In the genomic region with DNA sequence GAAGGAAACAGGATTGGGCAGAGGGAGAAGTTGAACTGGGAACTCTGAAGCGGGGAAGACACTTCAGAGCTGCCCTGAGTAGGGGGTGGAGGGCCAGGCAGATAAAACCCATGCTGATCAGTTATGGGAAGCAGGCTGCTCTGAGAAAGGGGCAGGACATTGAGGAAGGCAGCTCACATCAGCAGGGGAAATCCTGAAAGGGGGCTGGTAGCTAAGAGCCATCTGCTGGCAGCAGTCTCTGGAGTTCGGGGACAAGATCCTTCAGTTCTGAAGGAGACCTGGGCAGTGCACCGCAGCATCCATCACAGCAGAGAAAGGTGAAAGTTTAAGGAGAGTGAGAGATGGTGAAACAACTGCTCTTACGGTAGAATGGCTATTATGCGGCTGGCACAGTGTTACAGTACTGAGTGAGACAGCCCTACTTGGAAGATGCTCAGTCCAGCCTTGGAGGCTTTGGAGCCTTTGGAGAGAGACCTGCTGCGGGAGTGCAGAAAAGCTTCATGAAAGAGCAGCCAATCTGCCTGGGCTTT, we compare ENCODE assay signal across 18 cellular contexts. TPM values are rescaled to one million over a fixed set of nuclear protein-coding genes. Genes with fewer than 3 reads are reported as not detected.
DNase-seq lines count a peak whose midpoint lies in the region; ATAC-seq and TF ChIP-seq lines count a peak whose summit lies in the region.
"Had no signal": no experiment of that assay in that cellular context is flagged by ENCODE, and none has a peak within 500 bp of the region (broad histone marks: within the 10 kb centered on the region; RNA-seq: fewer than 3 reads in every experiment).

No MANE protein-coding gene starts in this region.

- no peak overlapping the region for H3K4me2 ChIP-seq in osteoblast (ENCODE audit: insufficient read depth, low read length)
- H3K4me2 ChIP-seq: smooth muscle cell had no signal

- no peak for TF ChIP-seq CTCF in WTC11 (IDR thresholded peaks at IDR 0.05)
- no peak for TF ChIP-seq CTCF in osteoblast (IDR thresholded peaks at IDR 0.05; ENCODE audit: extremely low read depth, low read depth, low read length)

- H2AFZ ChIP-seq in osteoblast (ENCODE audit: low read length) = no peak overlapping the region

- H3K9me3 ChIP-seq in osteoblast (ENCODE audit: low read depth, low read length) = no peaks in the 10 kb centered on the region
- H3K9me3 ChIP-seq: thyroid gland had no signal

- H4K20me1 ChIP-seq in osteoblast (ENCODE audit: insufficient read depth, low read length) = no peaks in the 10 kb centered on the region

- no peaks in the 10 kb centered on the region for H3K27me3 ChIP-seq in osteoblast (ENCODE audit: insufficient read depth, low read length)
- H3K27me3 ChIP-seq: thyroid gland had no signal

- H3K4me3 ChIP-seq in osteoblast (ENCODE audit: insufficient read depth, low read length) = no peak overlapping the region
- H3K4me3 ChIP-seq: lung, smooth muscle cell, thyroid gland had no signal

- no peaks in the 10 kb centered on the region for H3K36me3 ChIP-seq in osteoblast (ENCODE audit: insufficient read depth, low read length)
- H3K36me3 ChIP-seq: thyroid gland had no signal

- no peak overlapping the region for H3K27ac ChIP-seq in osteoblast (ENCODE audit: low read depth, low read length)
- H3K27ac ChIP-seq: thyroid gland had no signal

- CTCF ChIA-PET in WTC11 (lab: Charles Lee) = interaction anchor here (0.8 to 2.1 kb wide), 12 partner anchors 9 to 182 kb away, joined by 3 to 33 read pairs (median 5); partner anchors contain the start of gene ACBD4

- no peaks in the 10 kb centered on the region for H3K9me3 Mint-ChIP-seq in WTC11
- H3K9me3 Mint-ChIP-seq: activated naive CD4-positive, alpha-beta T cell treated with anti-CD3 and anti-CD28 coated beads for 36 hours; naive thymus-derived CD8-positive, alpha-beta T cell had no signal

- DNase-seq in WTC11 (ENCODE audit: low spot score) (no peak), osteoblast (ENCODE audit: insufficient read length, low spot score, missing footprints) (peak; percentile 45)
- no peak for DNase-seq in activated T-cell treated with anti-CD3 and anti-CD28 coated beads, Interleukin-2, amount 50 U/mL, for 1 hour
- DNase-seq: activated CD4-positive, CD25-positive, alpha-beta regulatory T cell treated with anti-CD3 and anti-CD28 coated beads, Interleukin-2, amount 50 U/mL, for 72 hours; activated CD8-positive, alpha-beta memory T cell treated with anti-CD3 and anti-CD28 coated beads, Interleukin-2, amount 50 U/mL, for 4 hours; activated naive CD4-positive, alpha-beta T cell treated with anti-CD3 and anti-CD28 coated beads for 36 hours; dermis blood vessel endothelial cell; naive thymus-derived CD8-positive, alpha-beta T cell; NCI-H1694 treated with DMSO at 0.1 percent for 48 hours; NCI-H446; SHP77 treated with DMSO at 0.1 percent for 48 hours; T-helper 2 cell; thyroid gland had no signal

- H3K27me3 Mint-ChIP-seq in WTC11 (ENCODE audit: low read depth) = peaks cover 6% of the 10 kb centered on the region

- peak; percentile 81 for ATAC-seq in WTC11
- ATAC-seq: naive thymus-derived CD8-positive, alpha-beta T cell had no signal

- H3K4me3 Mint-ChIP-seq in WTC11 = no peak overlapping the region
- H3K4me3 Mint-ChIP-seq: activated naive CD4-positive, alpha-beta T cell treated with anti-CD3 and anti-CD28 coated beads for 36 hours had no signal

- peak overlapping the region; percentile 29 for H3K27ac Mint-ChIP-seq in WTC11
- H3K27ac Mint-ChIP-seq: activated naive CD4-positive, alpha-beta T cell treated with anti-CD3 and anti-CD28 coated beads for 36 hours; progenitor cell of endocrine pancreas had no signal

- H3K4me1 ChIP-seq in osteoblast (ENCODE audit: insufficient read depth, low read length) = no peaks in the 10 kb centered on the region
- H3K4me1 ChIP-seq: thyroid gland had no signal

- H3K79me2 ChIP-seq in osteoblast (ENCODE audit: insufficient read depth, low read length) = no peaks in the 10 kb centered on the region

- H3K36me3 Mint-ChIP-seq in WTC11 = no peaks in the 10 kb centered on the region
- H3K36me3 Mint-ChIP-seq: naive thymus-derived CD8-positive, alpha-beta T cell had no signal

- H3K4me1 Mint-ChIP-seq in WTC11 = peaks cover 7% of the 10 kb centered on the region

- POLR2A ChIA-PET in WTC11 (lab: Charles Lee) = interaction anchor here (1.2 kb wide), 1 partner anchor 13 kb away, joined by 3 read pairs; no protein-coding TSS in a partner anchor

TF ChIP-seq in WTC11, 78 proteins besides CTCF, POLR2A, EP300 and RAD21:
- no peak for TF ChIP-seq ZSCAN18 (CRISPR knock-in tag; IDR thresholded peaks at IDR 0.05)
- TF ChIP-seq, protein P1, sequence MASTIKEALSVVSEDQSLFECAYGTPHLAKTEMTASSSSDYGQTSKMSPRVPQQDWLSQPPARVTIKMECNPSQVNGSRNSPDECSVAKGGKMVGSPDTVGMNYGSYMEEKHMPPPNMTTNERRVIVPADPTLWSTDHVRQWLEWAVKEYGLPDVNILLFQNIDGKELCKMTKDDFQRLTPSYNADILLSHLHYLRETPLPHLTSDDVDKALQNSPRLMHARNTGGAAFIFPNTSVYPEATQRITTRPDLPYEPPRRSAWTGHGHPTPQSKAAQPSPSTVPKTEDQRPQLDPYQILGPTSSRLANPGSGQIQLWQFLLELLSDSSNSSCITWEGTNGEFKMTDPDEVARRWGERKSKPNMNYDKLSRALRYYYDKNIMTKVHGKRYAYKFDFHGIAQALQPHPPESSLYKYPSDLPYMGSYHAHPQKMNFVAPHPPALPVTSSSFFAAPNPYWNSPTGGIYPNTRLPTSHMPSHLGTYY (CRISPR knock-in tag; IDR thresholded peaks at IDR 0.05) = no peak
- TF ChIP-seq NR2C2 (CRISPR knock-in tag; IDR thresholded peaks at IDR 0.05) = no peak
- TF ChIP-seq ZNF425 (CRISPR knock-in tag; conservative IDR thresholded peaks at IDR 0.05) = no peak

RNA-seq across cellular contexts. Expression of gene KIF18B, which starts 5.4 kb away (rescaled TPM):
- total RNA-seq in WTC11 (2021) (62.2 to 82.2 TPM (median 66.3 TPM) in 3 replicates), osteoblast (0.72 and 1.2 TPM in 2 replicates)
- total RNA-seq: naive thymus-derived CD8-positive, alpha-beta T cell had no signal

RNA-seq across cellular contexts. Expression of gene C1QL1, which starts 15.1 kb away (rescaled TPM):
- total RNA-seq in WTC11 (2021) (13.4 to 16.8 TPM (median 15.6 TPM) in 3 replicates), osteoblast (under 0.01 TPM in 1 of 2 replicates, not detected in the other)
- total RNA-seq: dermis blood vessel endothelial cell; naive thymus-derived CD8-positive, alpha-beta T cell; smooth muscle cell had no signal

RNA-seq across cellular contexts. Expression of gene GFAP, which starts 37.7 kb away (rescaled TPM):
- total RNA-seq in WTC11 (2021) (1.5 to 2.2 TPM (median 1.6 TPM) in 3 replicates), osteoblast (under 0.01 TPM in 2 replicates)
- total RNA-seq: activated naive CD4-positive, alpha-beta T cell treated with anti-CD3 and anti-CD28 coated beads for 36 hours; glomerular endothelial cell; M059J; naive thymus-derived CD8-positive, alpha-beta T cell; progenitor cell of endocrine pancreas had no signal

RNA-seq across cellular contexts. Expression of gene EFTUD2, which starts 53.8 kb away (rescaled TPM):
- 128 to 162 TPM (median 148 TPM) in 3 replicates for total RNA-seq in WTC11 (2021)
- 72.7 and 81.0 TPM in 2 replicates for total RNA-seq in osteoblast

Comparison
In these comparisons a context has a peak if more than half of its experiments do, and no peak if none do; other contexts are left out.
1. RNA of gene KIF18B, which starts 5.4 kb away (total RNA-seq): 62.2 to 82.2 TPM in WTC11; 0.72 to 1.2 TPM in osteoblast; every median in the first group is over 10 times any median in the second.
2. RNA of gene C1QL1, which starts 15.1 kb away (total RNA-seq): 13.4 to 16.8 TPM in WTC11; under 0.01 TPM in osteoblast; every median in the first group is over 10 times any median in the second.